Comparison of ENCODE assay signal across 8 cellular contexts in genomic region chr5:16727937-16728336, GRCh38.
DNase-seq lines count a peak whose midpoint lies in the region; ATAC-seq, FAIRE-seq and TF ChIP-seq lines count a peak whose summit lies in the region.

No MANE protein-coding gene starts in this region.

- ATAC-seq in HG03565 (IDR thresholded peaks at IDR 0.05; ENCODE audit: unreplicated experiment) (no peak), GM21390 (IDR thresholded peaks at IDR 0.05; ENCODE audit: unreplicated experiment) (no peak)

- no peaks in the 10 kb centered on the region for H4K20me1 ChIP-seq in hepatocyte (ENCODE audit: insufficient read depth, poor library complexity, severe bottlenecking)

- H3K9me3 ChIP-seq in HUES48 (ENCODE audit: control insufficient read depth, insufficient read depth, low read length), result no peaks in the 10 kb centered on the region
- no peaks in the 10 kb centered on the region for H3K9me3 ChIP-seq in hepatocyte (ENCODE audit: low read depth)
- H3K9me3 ChIP-seq in small intestine (ENCODE audit: control insufficient read depth, low read depth), result no peaks in the 10 kb centered on the region

- no peak for FAIRE-seq in small intestine (lab: Jason Lieb, UNC)

- no peak overlapping the region for H3K9ac ChIP-seq in HUES48 (ENCODE audit: low read depth, low read length)

- peaks cover 91% of the 10 kb centered on the region for H3K79me2 ChIP-seq in hepatocyte

- H3K4me1 ChIP-seq in HUES48 (ENCODE audit: control insufficient read depth, insufficient read depth, low read length) (peaks cover 36% of the 10 kb centered on the region), hepatocyte (ENCODE audit: insufficient read depth) (peaks cover 5% of the 10 kb centered on the region), small intestine (ENCODE audit: control insufficient read depth in 2 of 2, insufficient read depth in 1 of 2, low read depth in 1 of 2, low read length in 1 of 2) (peaks cover 0 to 3% of the 10 kb centered on the region in 2 donors)

- no peak for TF ChIP-seq CTCF in hepatocyte (IDR thresholded peaks at IDR 0.05; ENCODE audit: poor library complexity)

- H2AFZ ChIP-seq in hepatocyte, result no peak overlapping the region

- DNase-seq in NOMO-1 treated with dmso at 0.1 percent for 144 hours (lab: John Stamatoyannopoulos, UW; ENCODE audit: unreplicated experiment) (peak; percentile 42), hepatocyte (ENCODE audit: low spot score) (no peak), small intestine (peak; percentile 63), hepatic stellate cell (ENCODE audit: low spot score) (no peak), H7 (no peak)

- H3K27ac ChIP-seq in HUES48 (ENCODE audit: low read depth, low read length), result peak overlapping the region; percentile 55
- H3K27ac ChIP-seq in hepatocyte, result peak overlapping the region; percentile 18
- peak overlapping the region; percentile 24 to 68 for H3K27ac ChIP-seq in small intestine (ENCODE audit: low read depth in 1 of 2, low read length in 1 of 2)

- no peak overlapping the region for H3K4me3 ChIP-seq in HUES48 (ENCODE audit: low read depth, low read length)
- no peak overlapping the region for H3K4me3 ChIP-seq in hepatocyte
- no peak overlapping the region for H3K4me3 ChIP-seq in small intestine (ENCODE audit: low read depth in 1 of 2, low read length in 2 of 2)
- H3K4me3 ChIP-seq in H7 (ENCODE audit: insufficient read depth, low read depth, low read length), result no peak overlapping the region

- H3K36me3 ChIP-seq in HUES48 (ENCODE audit: control insufficient read depth, insufficient read depth, low read length), result peaks cover 26% of the 10 kb centered on the region
- H3K36me3 ChIP-seq in hepatocyte (replicated peaks; ENCODE audit: insufficient read depth, low read depth), result no peaks in the 10 kb centered on the region
- H3K36me3 ChIP-seq in small intestine (ENCODE audit: control insufficient read depth in 2 of 2, insufficient read depth in 2 of 2, low read length in 2 of 2), result no peaks in the 10 kb centered on the region
- H3K36me3 ChIP-seq in H7 (replicated peaks; ENCODE audit: control insufficient read depth, insufficient read depth, low read length), result peaks cover 6% of the 10 kb centered on the region

- 90% methylated on average over 9 of the region's 9 CpGs for WGBS in hepatocyte (ENCODE audit: low lambda C conversion rate, missing lambda C conversion rate)
- 11 to 17% (median 11%) methylated on average over 9 of the region's 9 CpGs for WGBS in small intestine, 3 donors

- H3K4me2 ChIP-seq in hepatocyte, result no peak overlapping the region

- H3K9me2 ChIP-seq in hepatocyte (replicated peaks; ENCODE audit: insufficient read depth), result no peaks in the 10 kb centered on the region

- H3K27me3 ChIP-seq in HUES48 (ENCODE audit: control insufficient read depth, insufficient read depth, low read length), result no peaks in the 10 kb centered on the region
- no peaks in the 10 kb centered on the region for H3K27me3 ChIP-seq in hepatocyte
- no peaks in the 10 kb centered on the region for H3K27me3 ChIP-seq in small intestine (ENCODE audit: control insufficient read depth in 2 of 2, insufficient read depth in 2 of 2, low read length in 2 of 2)
- H3K27me3 ChIP-seq in H7 (ENCODE audit: control insufficient read depth, insufficient read depth, low read length), result no peaks in the 10 kb centered on the region

Comparison
In these comparisons a context has a peak if more than half of its experiments do, and no peak if none do; other contexts are left out.
1. DNase-seq: peak in NOMO-1 treated with dmso at 0.1 percent for 144 hours (single experiment) and small intestine (single experiment); none in hepatocyte (single experiment), hepatic stellate cell (single experiment) and H7 (single experiment).
2. Peak in every context shown above with its lines, with median percentiles within 50 percentile points of each other: H3K27ac ChIP-seq.